In the genomic region with DNA sequence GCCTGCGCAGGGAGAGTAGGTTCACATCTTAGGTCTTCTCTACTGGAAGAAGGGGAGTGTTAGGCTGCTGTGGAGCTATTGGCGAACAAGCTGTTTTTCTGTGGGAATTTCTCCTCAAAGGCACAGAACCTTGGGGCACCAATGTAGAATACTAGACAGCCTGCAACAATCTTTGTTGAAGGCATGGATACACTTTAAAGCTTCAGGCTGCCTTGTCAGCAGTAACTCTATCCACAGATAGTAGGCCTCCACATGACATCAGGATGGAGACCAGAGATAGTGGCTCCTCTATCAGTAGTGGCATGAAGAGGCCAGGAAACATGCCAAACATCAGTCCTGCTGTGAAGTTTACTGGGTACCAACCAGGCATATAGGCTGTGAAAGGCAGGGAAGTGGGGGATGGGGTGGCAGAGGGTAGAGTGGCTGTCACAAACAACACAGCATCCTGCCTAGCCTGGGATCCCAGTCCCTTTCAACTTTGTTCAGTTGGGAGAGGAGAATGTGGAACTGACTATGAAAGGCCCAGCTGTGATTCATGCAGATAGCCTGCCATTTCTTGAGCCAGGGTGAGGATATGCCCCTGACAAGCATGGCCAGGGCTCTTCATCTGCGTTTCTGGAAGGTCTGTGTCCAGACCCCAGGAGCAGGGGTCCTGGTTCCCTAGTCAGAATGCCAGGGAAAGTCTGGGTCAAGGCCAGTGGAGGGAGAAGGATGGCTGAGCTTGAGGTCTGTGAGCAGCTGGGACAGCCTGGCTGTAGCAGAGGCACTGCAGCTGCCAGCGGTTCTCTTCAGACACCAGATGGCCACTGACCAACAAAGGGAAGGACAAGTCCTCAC, we compare ENCODE assay signal across 18 cellular contexts. TPM values are rescaled to one million over a fixed set of nuclear protein-coding genes. Genes with fewer than 3 reads are reported as not detected.
DNase-seq lines count a peak whose midpoint lies in the region; ATAC-seq and TF ChIP-seq lines count a peak whose summit lies in the region.
"Had no signal": no experiment of that assay in that cellular context is flagged by ENCODE, and none has a peak within 500 bp of the region (broad histone marks: within the 10 kb centered on the region; RNA-seq: fewer than 3 reads in every experiment).

No MANE protein-coding gene starts in this region.

- H3K23ac ChIP-seq in neuronal stem cell (ENCODE audit: low read depth, low read length, poor library complexity), result no peak overlapping the region

- H4K20me1 ChIP-seq in BLaER1 (peaks cover 50% of the 10 kb centered on the region; the same call in 1 of the 2 replicates), GM23338 (replicated peaks; ENCODE audit: insufficient read depth) (no peaks in the 10 kb centered on the region; the same call in 1 of the 2 replicates)

- no peak overlapping the region for H2BK12ac ChIP-seq in neuronal stem cell (ENCODE audit: low read length)

- H3K79me1 ChIP-seq in neuronal stem cell (ENCODE audit: low read depth, low read length), result no peaks in the 10 kb centered on the region

- TF ChIP-seq CTCF in GM23338 (conservative IDR thresholded peaks at IDR 0.05; ENCODE audit: low read depth in 2 of 2), result no peak

- H3K9me2 ChIP-seq in GM23338 (ENCODE audit: insufficient read depth), result no peaks in the 10 kb centered on the region

- no peak overlapping the region for H3K27ac Mint-ChIP-seq in GM23338
- peak overlapping the region; percentile 90 for H3K27ac Mint-ChIP-seq in dendritic cell treated with granulocyte-macrophage colony-stimulating factor and Interleukin-4, amounts not matched to agents 40 ng/mL and 50 ng/mL, for 4 days
- H3K27ac Mint-ChIP-seq: activated CD8-positive, alpha-beta T cell treated with anti-CD3 and anti-CD28 coated beads for 36 hours had no signal

- H3K18ac ChIP-seq in neuronal stem cell (ENCODE audit: low read length), result peak overlapping the region; percentile 1

- no peak overlapping the region for H3K14ac ChIP-seq in neuronal stem cell (ENCODE audit: low read length)

- H3K9me3 ChIP-seq in BLaER1 (no peaks in the 10 kb centered on the region), neuronal stem cell (replicated peaks in 1 of 2; ENCODE audit: control insufficient read depth in 2 of 2, insufficient read depth in 1 of 2, low read depth in 1 of 2, low read length in 2 of 2) (peaks cover 0 to 2% of the 10 kb centered on the region in 2 donors)
- H3K9me3 ChIP-seq: pancreas, tibial nerve had no signal

- ATAC-seq in GM23338, result peak; percentile 20
- ATAC-seq in HG02884 (IDR thresholded peaks at IDR 0.05; ENCODE audit: unreplicated experiment), result no peak
- no peak for ATAC-seq in GM21825 (IDR thresholded peaks at IDR 0.05; ENCODE audit: unreplicated experiment)
- ATAC-seq: activated CD8-positive, alpha-beta T cell treated with anti-CD3 and anti-CD28 coated beads for 36 hours had no signal

- WGBS in neuronal stem cell (ENCODE audit: extremely low coverage in 2 of 2, insufficient read length in 2 of 2, insufficient replicate concordance in 1 of 2), 2 donors, result no CpG with 5 or more reads among the region's 4 CpGs

- H3K9ac ChIP-seq in BLaER1 (no peak overlapping the region), neuronal stem cell (ENCODE audit: low read depth, low read length, poor library complexity) (no peak overlapping the region)

- H3K27me3 ChIP-seq in BLaER1, result no peaks in the 10 kb centered on the region
- H3K27me3 ChIP-seq in GM23338 (ENCODE audit: insufficient read depth), result no peaks in the 10 kb centered on the region
- H3K27me3 ChIP-seq in neuronal stem cell (ENCODE audit: control insufficient read depth in 3 of 3, insufficient read depth in 3 of 3, low read depth in 1 of 3, low read length in 3 of 3), result no peaks in the 10 kb centered on the region
- H3K27me3 ChIP-seq: brain microvascular endothelial cell, pancreas, tibial nerve had no signal

- H2BK15ac ChIP-seq in neuronal stem cell (ENCODE audit: low read length), result no peak overlapping the region

- H3K27ac ChIP-seq in BLaER1, result no peak overlapping the region
- H3K27ac ChIP-seq in GM23338 (ENCODE audit: low read depth), result peak overlapping the region; percentile 45; the same call in 1 of the 2 replicates
- H3K27ac ChIP-seq in neuronal stem cell (replicated peaks; ENCODE audit: low read length), result no peak overlapping the region
- H3K27ac ChIP-seq: brain microvascular endothelial cell, C4-2B, tibial nerve had no signal

- no peaks in the 10 kb centered on the region for H3K79me2 ChIP-seq in GM23338 (replicated peaks; ENCODE audit: insufficient read depth)

- H2BK5ac ChIP-seq in neuronal stem cell (ENCODE audit: low read length), result no peak overlapping the region

- H4K8ac ChIP-seq in neuronal stem cell (ENCODE audit: low read depth, low read length), result no peak overlapping the region

- H3K27me3 Mint-ChIP-seq in GM23338 (ENCODE audit: insufficient read depth, low read depth, poor library complexity), result peaks cover 2% of the 10 kb centered on the region
- H3K27me3 Mint-ChIP-seq in dendritic cell treated with granulocyte-macrophage colony-stimulating factor and Interleukin-4, amounts not matched to agents 40 ng/mL and 50 ng/mL, for 4 days, result no peaks in the 10 kb centered on the region
- H3K27me3 Mint-ChIP-seq: activated CD8-positive, alpha-beta T cell treated with anti-CD3 and anti-CD28 coated beads for 36 hours had no signal

- no peaks in the 10 kb centered on the region for H3F3A ChIP-seq in GM23338 (replicated peaks; ENCODE audit: low read depth)

- peaks cover 21% of the 10 kb centered on the region for H3K36me3 Mint-ChIP-seq in GM23338 (ENCODE audit: low read depth)
- peaks cover 38% of the 10 kb centered on the region for H3K36me3 Mint-ChIP-seq in dendritic cell treated with granulocyte-macrophage colony-stimulating factor and Interleukin-4, amounts not matched to agents 40 ng/mL and 50 ng/mL, for 4 days (ENCODE audit: low read depth)

- no peak overlapping the region for H4K91ac ChIP-seq in neuronal stem cell (ENCODE audit: low read depth, low read length, poor library complexity)

- H2AFZ ChIP-seq in GM23338 (no peak overlapping the region), neuronal stem cell (ENCODE audit: low read length) (no peak overlapping the region)

- H3K9me3 Mint-ChIP-seq in GM23338, result no peaks in the 10 kb centered on the region
- no peaks in the 10 kb centered on the region for H3K9me3 Mint-ChIP-seq in dendritic cell treated with granulocyte-macrophage colony-stimulating factor and Interleukin-4, amounts not matched to agents 40 ng/mL and 50 ng/mL, for 4 days
- H3K9me3 Mint-ChIP-seq: activated CD8-positive, alpha-beta T cell treated with anti-CD3 and anti-CD28 coated beads for 36 hours had no signal

- peaks cover 43% of the 10 kb centered on the region for H3K36me3 ChIP-seq in BLaER1
- H3K36me3 ChIP-seq in GM23338 (ENCODE audit: insufficient read depth), result peaks cover 19% of the 10 kb centered on the region
- peaks cover 13 to 40% of the 10 kb centered on the region in 2 donors for H3K36me3 ChIP-seq in neuronal stem cell (replicated peaks in 1 of 2; ENCODE audit: control insufficient read depth in 2 of 2, insufficient read depth in 2 of 2, low read length in 2 of 2)

- H3K4me1 ChIP-seq in BLaER1, result peaks cover 21% of the 10 kb centered on the region
- H3K4me1 ChIP-seq in GM23338 (ENCODE audit: insufficient read depth), result 0 out of 2 replicates have a peak, but pooled peaks cover 3% of the 10 kb centered on the region
- peaks cover 0 to 8% of the 10 kb centered on the region in 2 donors for H3K4me1 ChIP-seq in neuronal stem cell (ENCODE audit: control insufficient read depth in 2 of 2, insufficient read depth in 1 of 2, low read depth in 1 of 2, low read length in 2 of 2)
- H3K4me1 ChIP-seq: pancreas had no signal

- no peak for DNase-seq in GM23338 (ENCODE audit: low spot score)
- DNase-seq in neuronal stem cell (ENCODE audit: low spot score), result no peak
- DNase-seq in mucosa of gallbladder (ENCODE audit: low spot score), result no peak
- no peak for DNase-seq in stimulated activated CD4-positive, alpha-beta T cell treated with anti-CD3 and anti-CD28 coated beads, Interleukin-4, amount 100 ng/mL, for 1 hour
- DNase-seq: activated CD8-positive, alpha-beta T cell treated with anti-CD3 and anti-CD28 coated beads for 36 hours; activated gamma-delta T cell treated with Interleukin-2 at 50 U/mL for 16 hours; brain microvascular endothelial cell; effector CD4-positive, alpha-beta T cell; NCI-H774; pancreas; stimulated activated CD4-positive, alpha-beta T cell treated with anti-CD3 and anti-CD28 coated beads, Interleukin-12 subunit alpha, Interleukin-12 subunit beta, amount 100 ng/mL, for 4 hours had no signal

- H3K4me1 Mint-ChIP-seq in GM23338, result peaks cover 22% of the 10 kb centered on the region
- peaks cover 91% of the 10 kb centered on the region for H3K4me1 Mint-ChIP-seq in dendritic cell treated with granulocyte-macrophage colony-stimulating factor and Interleukin-4, amounts not matched to agents 40 ng/mL and 50 ng/mL, for 4 days (ENCODE audit: low read depth)

- no peak overlapping the region for H2BK120ac ChIP-seq in neuronal stem cell (ENCODE audit: low read depth, low read length)

- H3K4ac ChIP-seq in neuronal stem cell (ENCODE audit: low read length), result no peak overlapping the region

- H2AK5ac ChIP-seq in neuronal stem cell (ENCODE audit: low read depth, low read length), result no peak overlapping the region

- intact Hi-C loops in dendritic cell treated with granulocyte-macrophage colony-stimulating factor and Interleukin-4, amounts not matched to agents 40 ng/mL and 50 ng/mL, for 4 days (cut with micrococcal nuclease), result no loop called here

- H3K4me2 ChIP-seq in BLaER1 (peak overlapping the region; percentile 43), GM23338 (no peak overlapping the region), neuronal stem cell (ENCODE audit: insufficient read depth, low read length, poor library complexity, severe bottlenecking) (no peak overlapping the region)

- H3K4me3 Mint-ChIP-seq in GM23338, result no peak overlapping the region
- peak overlapping the region; percentile 80 for H3K4me3 Mint-ChIP-seq in dendritic cell treated with granulocyte-macrophage colony-stimulating factor and Interleukin-4, amounts not matched to agents 40 ng/mL and 50 ng/mL, for 4 days
- H3K4me3 Mint-ChIP-seq: activated CD8-positive, alpha-beta T cell treated with anti-CD3 and anti-CD28 coated beads for 36 hours had no signal

- no peak overlapping the region for H3K4me3 ChIP-seq in BLaER1
- no peak overlapping the region for H3K4me3 ChIP-seq in GM23338
- no peak overlapping the region for H3K4me3 ChIP-seq in neuronal stem cell (ENCODE audit: low read length in 2 of 2)
- H3K4me3 ChIP-seq: pancreas had no signal

TF ChIP-seq in GM23338, 12 proteins besides CTCF, POLR2A, EP300 and RAD21 (continues in another document):
- TF ChIP-seq EZH2phosphoT487 (IDR thresholded peaks at IDR 0.05; ENCODE audit: unreplicated experiment) (no peak), CREB1 (CRISPR knock-in tag; IDR thresholded peaks at IDR 0.05; ENCODE audit: low read depth) (no peak), POLR2AphosphoS5 (IDR thresholded peaks at IDR 0.05; ENCODE audit: low read depth) (no peak)

RNA-seq across cellular contexts. Expression of gene HK3, which starts 1.0 kb away (rescaled TPM):
- not detected in 2 replicates for total RNA-seq in GM23338 (2014; rRNA removed; shearing (Covaris generic))
- not detected in 2 replicates for polyA plus RNA-seq in GM23338 (2016; fragmentation: Nextera tagmentation; extraction: Ambion mirVana)
- not detected for polyA plus RNA-seq in neuronal stem cell (2013, experiment 1 of 2)
- 0.01 TPM for polyA plus RNA-seq in neuronal stem cell (2013, experiment 2 of 2)
- total RNA-seq in mucosa of gallbladder, result 4.0 TPM
- total RNA-seq: activated CD8-positive, alpha-beta T cell treated with anti-CD3 and anti-CD28 coated beads for 36 hours; HT1080 had no signal
